ENCODE assay signal across 1 cellular context in genomic region chr10:45409347-45409746, GRCh38. TPM values are rescaled to one million over a fixed set of nuclear protein-coding genes. Genes with fewer than 3 reads are reported as not detected.
"Had no signal": no experiment of that assay in that cellular context is flagged by ENCODE, and none has a peak within 500 bp of the region (broad histone marks: within the 10 kb centered on the region; RNA-seq: fewer than 3 reads in every experiment).

No MANE protein-coding gene starts in this region.

RNA-seq across cellular contexts. Expression of gene ALOX5, which starts 35.3 kb away (rescaled TPM):
- total RNA-seq: RPMI7951 had no signal
